Comparison of ENCODE assay signal across 8 cellular contexts in genomic region chr11:1763336-1763795, GRCh38. TPM values are rescaled to one million over a fixed set of nuclear protein-coding genes. Genes with fewer than 3 reads are reported as not detected.
DNase-seq lines count a peak whose midpoint lies in the region; ATAC-seq and TF ChIP-seq lines count a peak whose summit lies in the region.

No MANE protein-coding gene starts in this region.

- intact Hi-C loops in HCT116 (cut with micrococcal nuclease) (no loop called here), spleen (cut with DNase I; ENCODE audit: low total_unique reads) (no loop called here)

- DNase-seq in GM10266 (ENCODE audit: extremely low spot score) (peak; percentile 55), HCT116 (ENCODE audit: low read depth, low spot score) (no peak), T-helper 17 cell (no peak), glutamatergic neuron (peak; percentile 31), spleen (no peak), GM19238 (ENCODE audit: insufficient read length, low spot score) (no peak), hepatic stellate cell (ENCODE audit: low spot score) (no peak)

- POLR2A ChIA-PET in HCT116 (lab: Charles Lee): no interaction called here

- no peaks in the 10 kb centered on the region for H3K36me3 Mint-ChIP-seq in T-helper 17 cell (ENCODE audit: low read depth)
- no peaks in the 10 kb centered on the region for H3K36me3 Mint-ChIP-seq in glutamatergic neuron (ENCODE audit: unreplicated experiment)

- H3K4me1 ChIP-seq in HCT116 (ENCODE audit: control insufficient read depth in 1 of 2, insufficient read depth in 2 of 2, low read length in 2 of 2) (peaks cover 13 to 33% of the 10 kb centered on the region in 2 experiments; a peak in 3 of 4 replicates), spleen (peaks cover 47 to 61% (median 57%) of the 10 kb centered on the region in 6 donors)

- H3K4me3 ChIP-seq in HCT116 (replicated peaks in 1 of 2; ENCODE audit: low read depth in 1 of 2, low read length in 2 of 2) (peak overlapping the region; percentile 75 to 76), spleen (peak overlapping the region; percentile 82 to 99 (median 95))

- H3K9me3 ChIP-seq in HCT116 (ENCODE audit: control insufficient read depth in 1 of 2, insufficient read depth in 1 of 2, low read depth in 1 of 2, low read length in 2 of 2) (no peaks in the 10 kb centered on the region), T-helper 17 cell (ENCODE audit: control insufficient read depth, low read length, poor library complexity, severe bottlenecking) (no peaks in the 10 kb centered on the region), spleen (no peaks in the 10 kb centered on the region)

- RAD21 ChIA-PET in HCT116 (lab: Charles Lee; ENCODE audit: low non-redundant PET in 1 of 2, low total read pairs in 2 of 2, uncharacterized antibody in 2 of 2, unreplicated experiment in 2 of 2): no interaction called here

- H3K27me3 ChIP-seq in HCT116 (ENCODE audit: insufficient read depth, low read length): no peaks in the 10 kb centered on the region
- no peaks in the 10 kb centered on the region for H3K27me3 ChIP-seq in spleen (replicated peaks in 1 of 7)

- H3K9me3 Mint-ChIP-seq in glutamatergic neuron (ENCODE audit: unreplicated experiment): peaks cover 6% of the 10 kb centered on the region

- no peaks in the 10 kb centered on the region for H3K9me2 ChIP-seq in HCT116 (ENCODE audit: insufficient read depth)

- ATAC-seq in HCT116: peak; percentile 33
- peak; percentile 37 for ATAC-seq in T-helper 17 cell
- ATAC-seq in GM21390 (IDR thresholded peaks at IDR 0.05; ENCODE audit: unreplicated experiment): no peak

- H3K27ac ChIP-seq in HCT116 (ENCODE audit: low read depth, low read length) (peak overlapping the region; percentile 74; the same call in 1 of the 2 replicates), spleen (peak overlapping the region; percentile 90 to 99 (median 94))

- no peaks in the 10 kb centered on the region; a peak in 1 of 4 replicates for H3K36me3 ChIP-seq in HCT116 (ENCODE audit: control insufficient read depth in 1 of 2, insufficient read depth in 2 of 2, low read length in 2 of 2)
- H3K36me3 ChIP-seq in spleen: peaks cover 0 to 38% (median 8%) of the 10 kb centered on the region in 6 donors

- H3K4me1 Mint-ChIP-seq in T-helper 17 cell (peaks cover 33% of the 10 kb centered on the region), glutamatergic neuron (ENCODE audit: low read depth, unreplicated experiment) (no peaks in the 10 kb centered on the region)

- H3K79me2 ChIP-seq in HCT116 (ENCODE audit: insufficient read depth, low read length): peaks cover 17% of the 10 kb centered on the region; the same call in 1 of the 2 replicates

- no peak for TF ChIP-seq POLR2A in HCT116 (IDR thresholded peaks at IDR 0.05; ENCODE audit: borderline replicate concordance, extremely low read depth, insufficient read depth, insufficient read length)
- peak in 1 of 3 donors; percentile 18 for TF ChIP-seq POLR2A in spleen (IDR thresholded peaks at IDR 0.05)

- no peak for TF ChIP-seq RAD21 in HCT116 (IDR thresholded peaks at IDR 0.05; ENCODE audit: low read depth)

- TF ChIP-seq CTCF in GM10266 (IDR thresholded peaks at IDR 0.05; ENCODE audit: control insufficient read depth, insufficient read depth, low read depth, missing control alignments) (no peak), HCT116 (IDR thresholded peaks at IDR 0.05 in 2 of 3, conservative IDR thresholded peaks at IDR 0.05 in 1 of 3; ENCODE audit: borderline replicate concordance in 1 of 3, insufficient read depth in 1 of 3, low read depth in 2 of 3, low read length in 2 of 3) (no peak), glutamatergic neuron (IDR thresholded peaks at IDR 0.05; ENCODE audit: partially characterized antibody, unreplicated experiment) (no peak), spleen (IDR thresholded peaks at IDR 0.05 in 8 of 11, conservative IDR thresholded peaks at IDR 0.05 in 3 of 11) (no peak)

- 1 to 2% (median 1%) methylated on average over 32 of the region's 32 CpGs; no CpG with 5 or more reads in 2 of the 5 donors for WGBS in spleen, 5 donors

- no peaks in the 10 kb centered on the region for H3K27me3 Mint-ChIP-seq in T-helper 17 cell
- peaks cover 4% of the 10 kb centered on the region for H3K27me3 Mint-ChIP-seq in glutamatergic neuron (ENCODE audit: unreplicated experiment)

- H3K4me3 Mint-ChIP-seq in T-helper 17 cell (peak overlapping the region; percentile 88), glutamatergic neuron (ENCODE audit: unreplicated experiment) (peak overlapping the region; percentile 74)

- peak overlapping the region; percentile 79 for H3K9ac ChIP-seq in HCT116 (ENCODE audit: low read length)

- H3K4me2 ChIP-seq in HCT116 (ENCODE audit: low read length): peak overlapping the region; percentile 94

- no peak overlapping the region for H2AFZ ChIP-seq in HCT116 (ENCODE audit: low read depth, low read length, poor library complexity, severe bottlenecking)

- H4K20me1 ChIP-seq in HCT116 (ENCODE audit: insufficient read depth): no peaks in the 10 kb centered on the region

- no TSS peak for BruUV-seq in HCT116 (replicated peaks; lab: Mats Ljungman, UMichigan)

- no peak overlapping the region for H3K27ac Mint-ChIP-seq in T-helper 17 cell
- no peak overlapping the region for H3K27ac Mint-ChIP-seq in glutamatergic neuron (ENCODE audit: unreplicated experiment)

- CTCF ChIA-PET in HCT116 (lab: Charles Lee): no interaction called here

TF ChIP-seq in HCT116, 20 proteins besides CTCF, POLR2A, EP300 and RAD21:
- no peak for TF ChIP-seq ELF1 (IDR thresholded peaks at IDR 0.05; ENCODE audit: borderline replicate concordance, low read depth)

RNA-seq across cellular contexts. Expression of gene CTSD, which starts 0.4 kb away (rescaled TPM):
- total RNA-seq in HCT116 (2021; ENCODE audit: unreplicated experiment) (127 TPM), T-helper 17 cell (10 to 100 TPM; 79.6 to 83.2 TPM), glutamatergic neuron (ENCODE audit: unreplicated experiment) (159 TPM), spleen (1,000 to 10,000 TPM in 2 of 7 donors, 100 to 1,000 TPM in 5; 653 to 1,234 (median 749) TPM)
- 131 and 176 TPM in 2 replicates for polyA plus RNA-seq in HCT116 (2012)
- polyA plus RNA-seq in spleen: 1,000 to 10,000 TPM in 1 of 3 donors, 100 to 1,000 TPM in 2; 289 to 1,120 (median 418) TPM

RNA-seq across cellular contexts. Expression of gene IFITM10, which starts 13.0 kb away (rescaled TPM):
- total RNA-seq in HCT116 (2021; ENCODE audit: unreplicated experiment) (1.9 TPM), T-helper 17 cell (under 1 TPM; 0.78 to 0.90 TPM), glutamatergic neuron (ENCODE audit: unreplicated experiment) (5.4 TPM), spleen (10 to 100 TPM in 2 of 7 donors, 1 to 10 TPM in 5; 6.7 to 41.6 (median 8.2) TPM)
- 0.23 and 0.29 TPM in 2 replicates for polyA plus RNA-seq in HCT116 (2012)
- 1 to 10 TPM in 2 of 3 donors, under 1 TPM in 1; 0.80 to 6.9 (median 2.4) TPM for polyA plus RNA-seq in spleen

Comparison
In these comparisons a context has a peak if more than half of its experiments do, and no peak if none do; other contexts are left out.
1. DNase-seq: peak in GM10266 (single experiment) and glutamatergic neuron (single experiment); none in HCT116 (single experiment), T-helper 17 cell (0 of 3), spleen (single experiment), GM19238 (single experiment) and hepatic stellate cell (single experiment).